In the genomic region with DNA sequence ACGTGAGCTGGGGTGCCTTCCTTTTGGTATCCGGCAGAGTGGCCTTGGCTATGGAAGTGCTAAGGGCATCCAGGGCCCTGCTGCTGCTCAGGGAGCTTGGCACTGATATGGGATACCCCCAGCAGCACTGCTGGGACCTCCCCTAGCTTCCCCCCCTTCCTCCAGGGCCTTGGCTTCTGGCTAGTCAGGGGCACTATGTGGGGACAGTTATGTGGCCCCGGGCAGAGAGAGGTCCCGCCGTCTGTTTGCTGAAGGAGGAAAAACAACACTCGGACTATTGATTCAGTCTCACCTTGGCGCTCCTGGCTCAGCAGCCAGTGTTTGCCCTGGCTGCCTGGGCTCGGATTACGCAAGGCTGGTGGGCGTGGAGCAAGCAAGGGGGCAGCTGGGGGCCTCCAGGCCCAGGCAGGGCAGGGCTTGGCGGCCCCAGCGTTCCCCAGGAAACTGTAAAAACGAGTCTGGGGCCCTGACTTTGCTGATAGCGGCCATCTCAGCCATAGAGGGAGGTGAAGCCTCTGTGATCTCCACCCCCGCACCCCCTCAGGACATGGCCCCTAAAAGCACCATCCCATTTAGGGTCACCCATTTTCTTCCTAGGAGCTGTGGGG, we compare ENCODE assay signal across 8 cellular contexts. TPM values are rescaled to one million over a fixed set of nuclear protein-coding genes. Genes with fewer than 3 reads are reported as not detected.
DNase-seq lines count a peak whose midpoint lies in the region; ATAC-seq, FAIRE-seq and TF ChIP-seq lines count a peak whose summit lies in the region.

No MANE protein-coding gene starts in this region.

- H2AFZ ChIP-seq in HepG2 (ENCODE audit: low read length), result no peak overlapping the region

- CTCF ChIA-PET in HepG2 (lab: Yijun Ruan, JAX; ENCODE audit: low intra/inter-chr PET ratio, low total read pairs), result no interaction called here

- H3K36me3 Mint-ChIP-seq in activated naive CD8-positive, alpha-beta T cell treated with anti-CD3 and anti-CD28 coated beads, Interleukin-2, amount 10 ng/mL, durations not matched to agents 7 days and 5 days, result peaks cover 16% of the 10 kb centered on the region

- peak; percentile 63 for TF ChIP-seq RAD21 in HepG2 (CRISPR knock-in tag; IDR thresholded peaks at IDR 0.05)

- TF ChIP-seq POLR2A in HepG2 (IDR thresholded peaks at IDR 0.05; ENCODE audit: insufficient read depth in 1 of 2, low read depth in 2 of 2, low read length in 2 of 2), result no peak

- ATAC-seq in Right ventricle myocardium superior (ENCODE audit: poor library complexity) (no peak), HepG2 (peak; percentile 86), HG02610 (IDR thresholded peaks at IDR 0.05; ENCODE audit: unreplicated experiment) (no peak), HG02981 (IDR thresholded peaks at IDR 0.05; ENCODE audit: unreplicated experiment) (no peak)
- no peak for ATAC-seq in activated naive CD8-positive, alpha-beta T cell treated with anti-CD3 and anti-CD28 coated beads, Interleukin-2, amount 10 ng/mL, durations not matched to agents 7 days and 5 days (ENCODE audit: low read depth)

- H4K20me1 ChIP-seq in HepG2 (ENCODE audit: insufficient read depth, low read length), result peaks cover 25% of the 10 kb centered on the region; the same call in 1 of the 2 replicates

- H3K4me1 ChIP-seq in right atrium auricular region, result peaks cover 0 to 42% of the 10 kb centered on the region in 2 donors
- peaks cover 55% of the 10 kb centered on the region for H3K4me1 ChIP-seq in HepG2 (ENCODE audit: insufficient read depth, low read length)

- in situ Hi-C loops in HepG2 (cut with HindIII; ENCODE audit: extremely low pct_ligation_motif_present, low pct_unique_long_range_greater_than_20kb), result no loop called here

- no peaks in the 10 kb centered on the region for H3K9me3 Mint-ChIP-seq in activated naive CD8-positive, alpha-beta T cell treated with anti-CD3 and anti-CD28 coated beads, Interleukin-2, amount 10 ng/mL, durations not matched to agents 7 days and 5 days

- peak overlapping the region in 1 of 2 donors; percentile 80 for H3K4me3 ChIP-seq in right atrium auricular region
- H3K4me3 ChIP-seq in HepG2 (replicated peaks in 1 of 3; ENCODE audit: insufficient read depth in 1 of 3, low read depth in 2 of 3, low read length in 3 of 3), result peak overlapping the region; percentile 72 to 74 (median 73); a peak in 5 of 6 replicates

- peaks cover 40% of the 10 kb centered on the region for H3K36me3 ChIP-seq in right atrium auricular region
- H3K36me3 ChIP-seq in HepG2 (replicated peaks in 1 of 2; ENCODE audit: control insufficient read depth in 1 of 2, insufficient read depth in 2 of 2, low read length in 2 of 2), result peaks cover 4 to 32% of the 10 kb centered on the region in 2 experiments; a peak in 4 of 5 replicates

- FAIRE-seq in HepG2 (lab: Jason Lieb, UNC), result peak; percentile 87

- intact Hi-C loops in Right ventricle myocardium superior (cut with DNase I), result loop anchor here (5.0 kb wide), 1 partner anchor 157 kb away; a partner anchor contains a TSS
- intact Hi-C loops in HepG2 (cut with micrococcal nuclease; ENCODE audit: unreplicated experiment), result loop anchor here (1.0 to 5.0 kb wide), 2 partner anchors 13 to 382 kb away; no protein-coding TSS in a partner anchor

- POLR2A ChIA-PET in activated naive CD8-positive, alpha-beta T cell treated with anti-CD3 and anti-CD28 coated beads, Interleukin-2, amount 10 ng/mL, durations not matched to agents 7 days and 5 days (lab: Charles Lee), result interaction anchor here (0.7 to 1.5 kb wide), 3 partner anchors 9 to 157 kb away, joined by 3 to 6 read pairs (median 4); a partner anchor contains a TSS
- POLR2A ChIA-PET in HepG2 (lab: Yijun Ruan, JAX), result interaction anchor here (0.8 to 2.6 kb wide), 10 partner anchors 10 to 209 kb away, joined by 3 to 65 read pairs (median 9); a partner anchor contains a TSS

- no peaks in the 10 kb centered on the region for H3K9me3 ChIP-seq in right atrium auricular region
- H3K9me3 ChIP-seq in HepG2 (ENCODE audit: low read length), result no peaks in the 10 kb centered on the region

- H3K27ac ChIP-seq in right atrium auricular region (peak overlapping the region; percentile 95 to 98), HepG2 (ENCODE audit: extremely low read length, insufficient read depth, low read length) (peak overlapping the region; percentile 35)

- H3K27ac Mint-ChIP-seq in activated naive CD8-positive, alpha-beta T cell treated with anti-CD3 and anti-CD28 coated beads, Interleukin-2, amount 10 ng/mL, durations not matched to agents 7 days and 5 days, result peak overlapping the region; percentile 58

- TF ChIP-seq CTCF in right atrium auricular region (IDR thresholded peaks at IDR 0.05) (no peak), HepG2 (CRISPR knock-in tag; IDR thresholded peaks at IDR 0.05) (0 out of 2 replicates have a peak, but pooled peaks have one; percentile 30)

- H3K27me3 ChIP-seq in right atrium auricular region (no peaks in the 10 kb centered on the region), HepG2 (ENCODE audit: control insufficient read depth in 1 of 2, insufficient read depth in 2 of 2, low read length in 2 of 2) (peaks cover 0 to 17% of the 10 kb centered on the region in 2 experiments; a peak in 2 of 5 replicates)

- peak overlapping the region; percentile 32 for H3K4me3 Mint-ChIP-seq in activated naive CD8-positive, alpha-beta T cell treated with anti-CD3 and anti-CD28 coated beads, Interleukin-2, amount 10 ng/mL, durations not matched to agents 7 days and 5 days

- H3K9ac ChIP-seq in HepG2 (ENCODE audit: insufficient read depth, low read depth, low read length), result no peak overlapping the region; the same call in 1 of the 2 replicates

- peak; percentile 93 to 94 for TF ChIP-seq EP300 in HepG2 (IDR thresholded peaks at IDR 0.05; ENCODE audit: low read depth in 2 of 2, low read length in 2 of 2)
- TF ChIP-seq EP300 in HepG2 (CRISPR knock-in tag; IDR thresholded peaks at IDR 0.05; ENCODE audit: borderline replicate concordance), result peak; percentile 97

- H3K27me3 Mint-ChIP-seq in activated naive CD8-positive, alpha-beta T cell treated with anti-CD3 and anti-CD28 coated beads, Interleukin-2, amount 10 ng/mL, durations not matched to agents 7 days and 5 days, result no peaks in the 10 kb centered on the region

- no TSS peak for BruUV-seq in HepG2 (replicated peaks; lab: Mats Ljungman, UMichigan)

- peaks cover 42% of the 10 kb centered on the region for H3K4me1 Mint-ChIP-seq in activated naive CD8-positive, alpha-beta T cell treated with anti-CD3 and anti-CD28 coated beads, Interleukin-2, amount 10 ng/mL, durations not matched to agents 7 days and 5 days

- peak overlapping the region; percentile 85 for H3K4me2 ChIP-seq in HepG2 (ENCODE audit: low read depth, low read length)

- WGBS in HepG2 (ENCODE audit: low lambda C conversion rate), result 0% methylated on average over 4 of the region's 15 CpGs

- peaks cover 10% of the 10 kb centered on the region for H3K79me2 ChIP-seq in HepG2 (ENCODE audit: insufficient read depth, low read length)

- no peak for DNase-seq in right atrium auricular region (ENCODE audit: low spot score)
- no peak for DNase-seq in Right ventricle myocardium superior
- no peak for DNase-seq in activated naive CD8-positive, alpha-beta T cell treated with anti-CD3 and anti-CD28 coated beads, Interleukin-2, amount 10 ng/mL, durations not matched to agents 7 days and 5 days
- DNase-seq in HepG2 (ENCODE audit: low spot score), result peak; percentile 97
- no peak for DNase-seq in GM19240 (ENCODE audit: insufficient read length, low spot score)
- no peak for DNase-seq in dedifferentiated amniotic fluid mesenchymal stem cell (ENCODE audit: extremely low spot score)

RNA-seq across cellular contexts. Expression of a gene that starts 5.7 kb away (rescaled TPM):
- total RNA-seq in right atrium auricular region (10 to 100 TPM; 57.1 to 82.8 TPM), Right ventricle myocardium superior (45.0 TPM), HepG2 (2016; rRNA removed; fragmentation: Illumina TruSeq; extraction: Trizol) (13.9 and 17.4 TPM in 2 replicates)
- total RNA-seq in activated naive CD8-positive, alpha-beta T cell treated with anti-CD3 and anti-CD28 coated beads, Interleukin-2, amount 10 ng/mL, durations not matched to agents 7 days and 5 days, result 10 to 100 TPM; 62.2 to 63.5 TPM
- total RNA-seq in HepG2 (2016; cell fraction: cytosol; rRNA removed; fragmentation: Illumina TruSeq; extraction: Trizol; ENCODE audit: low read depth), result 4.7 and 4.8 TPM in 2 replicates
- 10.1 and 18.5 TPM in 2 replicates for total RNA-seq in HepG2 (2016; cell fraction: insoluble cytoplasmic fraction; rRNA removed; fragmentation: Illumina TruSeq; extraction: Trizol)
- total RNA-seq in HepG2 (2016; cell fraction: membrane; rRNA removed; fragmentation: Illumina TruSeq; extraction: Trizol), result 20.5 and 21.4 TPM in 2 replicates
- 17.5 and 19.5 TPM in 2 replicates for total RNA-seq in HepG2 (2016; cell fraction: nucleus; rRNA removed; fragmentation: Illumina TruSeq; extraction: Trizol)
- polyA plus RNA-seq in HepG2 (2011; rRNA removed), result 15.2 and 17.3 TPM in 2 replicates
- polyA plus RNA-seq in HepG2 (2011; cell fraction: cytosol; rRNA removed), result 12.0 and 18.4 TPM in 2 replicates
- polyA plus RNA-seq in HepG2 (2011; cell fraction: nucleus; rRNA removed), result 17.2 and 23.0 TPM in 2 replicates
- polyA plus RNA-seq in HepG2 (2012), result 4.4 and 15.3 TPM in 2 replicates
- polyA plus RNA-seq in HepG2 (2016; cell fraction: cytosol; fragmentation: Illumina TruSeq; extraction: Trizol; ENCODE audit: low read depth), result 6.3 and 6.4 TPM in 2 replicates
- 14.6 and 21.4 TPM in 2 replicates for polyA plus RNA-seq in HepG2 (2016; cell fraction: insoluble cytoplasmic fraction; fragmentation: Illumina TruSeq; extraction: Trizol; ENCODE audit: low read depth)
- 19.0 and 20.4 TPM in 2 replicates for polyA plus RNA-seq in HepG2 (2016; cell fraction: membrane; fragmentation: Illumina TruSeq; extraction: Trizol; ENCODE audit: low read depth)
- 32.9 and 35.2 TPM in 2 replicates for polyA plus RNA-seq in HepG2 (2016; cell fraction: nucleus; fragmentation: Illumina TruSeq; extraction: Trizol; ENCODE audit: insufficient read depth, low read depth)
- polyA minus RNA-seq in HepG2 (2011; rRNA and poly(A)+ RNA removed; ENCODE audit: low replicate concordance), result 33.9 and 45.0 TPM in 2 replicates
- 15.8 and 17.1 TPM in 2 replicates for polyA minus RNA-seq in HepG2 (2011; cell fraction: cytosol; rRNA and poly(A)+ RNA removed)
- polyA minus RNA-seq in HepG2 (2011; cell fraction: nucleus; rRNA and poly(A)+ RNA removed), result 6.1 and 8.6 TPM in 2 replicates

RNA-seq across cellular contexts. Expression of a gene that starts 10.2 kb away (rescaled TPM):
- total RNA-seq in right atrium auricular region (10 to 100 TPM in 1 of 2 donors, 1 to 10 TPM in 1; 9.3 to 14.9 TPM), Right ventricle myocardium superior (17.1 TPM), HepG2 (2016; rRNA removed; fragmentation: Illumina TruSeq; extraction: Trizol) (8.5 and 9.5 TPM in 2 replicates)
- 1 to 10 TPM; 6.2 to 7.5 TPM for total RNA-seq in activated naive CD8-positive, alpha-beta T cell treated with anti-CD3 and anti-CD28 coated beads, Interleukin-2, amount 10 ng/mL, durations not matched to agents 7 days and 5 days
- total RNA-seq in HepG2 (2016; cell fraction: cytosol; rRNA removed; fragmentation: Illumina TruSeq; extraction: Trizol; ENCODE audit: low read depth), result 3.0 and 3.5 TPM in 2 replicates
- total RNA-seq in HepG2 (2016; cell fraction: insoluble cytoplasmic fraction; rRNA removed; fragmentation: Illumina TruSeq; extraction: Trizol), result 9.6 TPM in 2 replicates
- 3.8 and 4.7 TPM in 2 replicates for total RNA-seq in HepG2 (2016; cell fraction: membrane; rRNA removed; fragmentation: Illumina TruSeq; extraction: Trizol)
- 5.2 and 5.4 TPM in 2 replicates for total RNA-seq in HepG2 (2016; cell fraction: nucleus; rRNA removed; fragmentation: Illumina TruSeq; extraction: Trizol)
- polyA plus RNA-seq in HepG2 (2011; rRNA removed), result 4.0 and 4.3 TPM in 2 replicates
- 2.8 and 5.7 TPM in 2 replicates for polyA plus RNA-seq in HepG2 (2011; cell fraction: cytosol; rRNA removed)
- polyA plus RNA-seq in HepG2 (2011; cell fraction: nucleus; rRNA removed), result 13.7 and 22.6 TPM in 2 replicates
- polyA plus RNA-seq in HepG2 (2012), result 1.3 and 1.7 TPM in 2 replicates
- polyA plus RNA-seq in HepG2 (2016; cell fraction: cytosol; fragmentation: Illumina TruSeq; extraction: Trizol; ENCODE audit: low read depth), result 3.0 TPM in 2 replicates
- 6.1 and 6.9 TPM in 2 replicates for polyA plus RNA-seq in HepG2 (2016; cell fraction: insoluble cytoplasmic fraction; fragmentation: Illumina TruSeq; extraction: Trizol; ENCODE audit: low read depth)
- polyA plus RNA-seq in HepG2 (2016; cell fraction: membrane; fragmentation: Illumina TruSeq; extraction: Trizol; ENCODE audit: low read depth), result 2.4 TPM in 2 replicates
- 8.5 and 10.3 TPM in 2 replicates for polyA plus RNA-seq in HepG2 (2016; cell fraction: nucleus; fragmentation: Illumina TruSeq; extraction: Trizol; ENCODE audit: insufficient read depth, low read depth)
- polyA minus RNA-seq in HepG2 (2011; rRNA and poly(A)+ RNA removed; ENCODE audit: low replicate concordance), result 0.37 and 5.3 TPM in 2 replicates
- 1.7 and 1.8 TPM in 2 replicates for polyA minus RNA-seq in HepG2 (2011; cell fraction: cytosol; rRNA and poly(A)+ RNA removed)
- polyA minus RNA-seq in HepG2 (2011; cell fraction: nucleus; rRNA and poly(A)+ RNA removed), result 5.1 and 6.2 TPM in 2 replicates

RNA-seq across cellular contexts. Expression of a gene that starts 29.0 kb away (rescaled TPM):
- total RNA-seq in right atrium auricular region (10 to 100 TPM; 41.7 to 42.3 TPM), Right ventricle myocardium superior (130 TPM), HepG2 (2016; rRNA removed; fragmentation: Illumina TruSeq; extraction: Trizol) (6.7 and 17.5 TPM in 2 replicates)
- 100 to 1,000 TPM; 108 to 111 TPM for total RNA-seq in activated naive CD8-positive, alpha-beta T cell treated with anti-CD3 and anti-CD28 coated beads, Interleukin-2, amount 10 ng/mL, durations not matched to agents 7 days and 5 days
- 8.9 and 9.3 TPM in 2 replicates for total RNA-seq in HepG2 (2016; cell fraction: cytosol; rRNA removed; fragmentation: Illumina TruSeq; extraction: Trizol; ENCODE audit: low read depth)
- total RNA-seq in HepG2 (2016; cell fraction: insoluble cytoplasmic fraction; rRNA removed; fragmentation: Illumina TruSeq; extraction: Trizol), result 5.6 and 21.4 TPM in 2 replicates
- 9.6 and 10.0 TPM in 2 replicates for total RNA-seq in HepG2 (2016; cell fraction: membrane; rRNA removed; fragmentation: Illumina TruSeq; extraction: Trizol)
- total RNA-seq in HepG2 (2016; cell fraction: nucleus; rRNA removed; fragmentation: Illumina TruSeq; extraction: Trizol), result 31.3 and 36.5 TPM in 2 replicates
- polyA plus RNA-seq in HepG2 (2011; rRNA removed), result 43.8 and 51.5 TPM in 2 replicates
- polyA plus RNA-seq in HepG2 (2011; cell fraction: cytosol; rRNA removed), result 18.4 and 29.4 TPM in 2 replicates
- polyA plus RNA-seq in HepG2 (2011; cell fraction: nucleus; rRNA removed), result 296 and 398 TPM in 2 replicates
- 13.2 and 18.7 TPM in 2 replicates for polyA plus RNA-seq in HepG2 (2012)
- 1.5 and 2.3 TPM in 2 replicates for polyA plus RNA-seq in HepG2 (2016; cell fraction: cytosol; fragmentation: Illumina TruSeq; extraction: Trizol; ENCODE audit: low read depth)
- 7.9 and 9.3 TPM in 2 replicates for polyA plus RNA-seq in HepG2 (2016; cell fraction: insoluble cytoplasmic fraction; fragmentation: Illumina TruSeq; extraction: Trizol; ENCODE audit: low read depth)
- 5.8 and 8.8 TPM in 2 replicates for polyA plus RNA-seq in HepG2 (2016; cell fraction: membrane; fragmentation: Illumina TruSeq; extraction: Trizol; ENCODE audit: low read depth)
- 117 and 126 TPM in 2 replicates for polyA plus RNA-seq in HepG2 (2016; cell fraction: nucleus; fragmentation: Illumina TruSeq; extraction: Trizol; ENCODE audit: insufficient read depth, low read depth)
- 46.3 and 58.9 TPM in 2 replicates for polyA minus RNA-seq in HepG2 (2011; rRNA and poly(A)+ RNA removed; ENCODE audit: low replicate concordance)
- polyA minus RNA-seq in HepG2 (2011; cell fraction: cytosol; rRNA and poly(A)+ RNA removed), result 16.2 and 16.4 TPM in 2 replicates
- 38.2 and 38.5 TPM in 2 replicates for polyA minus RNA-seq in HepG2 (2011; cell fraction: nucleus; rRNA and poly(A)+ RNA removed)

RNA-seq across cellular contexts. Expression of a gene that starts 58.2 kb away (rescaled TPM):
- total RNA-seq in right atrium auricular region (10 to 100 TPM; 14.9 to 17.9 TPM), Right ventricle myocardium superior (15.5 TPM), HepG2 (2016; rRNA removed; fragmentation: Illumina TruSeq; extraction: Trizol) (28.3 and 30.0 TPM in 2 replicates)
- 10 to 100 TPM; 28.1 to 29.2 TPM for total RNA-seq in activated naive CD8-positive, alpha-beta T cell treated with anti-CD3 and anti-CD28 coated beads, Interleukin-2, amount 10 ng/mL, durations not matched to agents 7 days and 5 days
- 9.5 and 9.9 TPM in 2 replicates for total RNA-seq in HepG2 (2016; cell fraction: cytosol; rRNA removed; fragmentation: Illumina TruSeq; extraction: Trizol; ENCODE audit: low read depth)
- total RNA-seq in HepG2 (2016; cell fraction: insoluble cytoplasmic fraction; rRNA removed; fragmentation: Illumina TruSeq; extraction: Trizol), result 29.5 and 31.1 TPM in 2 replicates
- total RNA-seq in HepG2 (2016; cell fraction: membrane; rRNA removed; fragmentation: Illumina TruSeq; extraction: Trizol), result 19.0 and 21.4 TPM in 2 replicates
- 14.9 and 16.3 TPM in 2 replicates for total RNA-seq in HepG2 (2016; cell fraction: nucleus; rRNA removed; fragmentation: Illumina TruSeq; extraction: Trizol)
- 18.7 and 21.7 TPM in 2 replicates for polyA plus RNA-seq in HepG2 (2011; rRNA removed)
- 21.7 and 23.0 TPM in 2 replicates for polyA plus RNA-seq in HepG2 (2011; cell fraction: cytosol; rRNA removed)
- polyA plus RNA-seq in HepG2 (2011; cell fraction: nucleus; rRNA removed), result 18.2 and 23.4 TPM in 2 replicates
- 12.4 and 14.3 TPM in 2 replicates for polyA plus RNA-seq in HepG2 (2012)
- polyA plus RNA-seq in HepG2 (2016; cell fraction: cytosol; fragmentation: Illumina TruSeq; extraction: Trizol; ENCODE audit: low read depth), result 15.3 and 16.8 TPM in 2 replicates
- 32.6 and 35.8 TPM in 2 replicates for polyA plus RNA-seq in HepG2 (2016; cell fraction: insoluble cytoplasmic fraction; fragmentation: Illumina TruSeq; extraction: Trizol; ENCODE audit: low read depth)
- 20.1 and 22.5 TPM in 2 replicates for polyA plus RNA-seq in HepG2 (2016; cell fraction: membrane; fragmentation: Illumina TruSeq; extraction: Trizol; ENCODE audit: low read depth)
- polyA plus RNA-seq in HepG2 (2016; cell fraction: nucleus; fragmentation: Illumina TruSeq; extraction: Trizol; ENCODE audit: insufficient read depth, low read depth), result 23.2 and 27.0 TPM in 2 replicates
- 12.2 and 28.5 TPM in 2 replicates for polyA minus RNA-seq in HepG2 (2011; rRNA and poly(A)+ RNA removed; ENCODE audit: low replicate concordance)
- 8.2 and 8.6 TPM in 2 replicates for polyA minus RNA-seq in HepG2 (2011; cell fraction: cytosol; rRNA and poly(A)+ RNA removed)
- 13.3 and 14.7 TPM in 2 replicates for polyA minus RNA-seq in HepG2 (2011; cell fraction: nucleus; rRNA and poly(A)+ RNA removed)
